Comparison of ENCODE assay signal across 23 cellular contexts in the genomic region with DNA sequence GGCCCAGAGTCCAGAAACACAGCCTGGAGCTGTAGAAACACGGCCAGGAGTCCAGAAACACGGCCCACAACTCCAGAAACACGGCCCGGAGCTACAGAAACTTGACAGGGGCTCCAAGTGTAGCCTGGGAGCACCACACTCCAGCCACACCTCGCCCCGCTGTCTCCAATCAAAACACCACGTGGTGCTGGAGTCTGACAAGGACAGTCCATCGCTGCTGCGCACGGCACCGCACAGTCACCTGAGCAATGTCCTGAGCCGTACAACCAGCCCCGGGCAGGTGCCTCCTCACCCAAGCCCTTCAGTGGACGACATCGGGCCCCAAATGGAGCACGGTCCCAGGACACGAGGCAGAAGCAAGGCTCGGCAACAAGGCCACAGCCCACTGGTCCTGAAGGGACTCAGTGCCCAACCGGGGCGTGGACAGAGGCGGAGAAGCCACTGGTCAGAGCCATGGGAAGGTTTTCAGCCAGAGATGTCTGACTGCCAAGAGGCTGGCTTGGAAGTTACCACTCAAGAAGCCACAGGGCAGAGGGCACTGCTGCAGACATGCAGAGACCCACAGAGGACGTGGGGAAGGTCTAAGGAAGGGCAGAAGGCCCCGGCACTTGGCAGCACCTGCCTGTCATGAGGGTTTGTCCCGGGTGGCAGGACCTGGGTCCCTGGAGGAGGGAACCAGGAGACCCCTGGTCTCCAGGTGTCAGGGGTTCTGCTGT. TPM values are rescaled to one million over a fixed set of nuclear protein-coding genes. Genes with fewer than 3 reads are reported as not detected.
A peak's percentile ranks its signal among the peaks of the same experiment; 100 is the strongest.
DNase-seq lines count a peak whose midpoint lies in the region; ATAC-seq, FAIRE-seq and TF ChIP-seq lines count a peak whose summit lies in the region.
"Had no signal": no experiment of that assay in that cellular context is flagged by ENCODE, and none has a peak within 500 bp of the region (broad histone marks: within the 10 kb centered on the region; RNA-seq: fewer than 3 reads in every experiment).

No MANE protein-coding gene starts in this region.

- TF ChIP-seq POLR2A in GM12891 (IDR thresholded peaks at IDR 0.05; ENCODE audit: low read depth, low read length) (no peak), H54 (IDR thresholded peaks at IDR 0.05; ENCODE audit: low read depth, low read length) (no peak)

- peak; percentile 5 for FAIRE-seq in GM12891 (lab: Jason Lieb, UNC)
- FAIRE-seq in H54 (lab: Jason Lieb, UNC), result no peak
- FAIRE-seq: astrocyte, G401.6 had no signal

- no peak for ATAC-seq in HG02763 (IDR thresholded peaks at IDR 0.05; ENCODE audit: unreplicated experiment)

- H3K27ac ChIP-seq in caudate nucleus (ENCODE audit: low read depth, low read length), result peak overlapping the region; percentile 58
- H3K27ac ChIP-seq: colonic mucosa, GM23248, testis had no signal

- DNase-seq in GM12891 (ENCODE audit: insufficient read length, low spot score) (no peak), caudate nucleus (lab: John Stamatoyannopoulos, UW) (no peak), islet precursor cell (peak; percentile 45), skeletal muscle cell (ENCODE audit: low read depth) (no peak), H54 (ENCODE audit: insufficient read length, low spot score) (no peak), NCI-H82 (lab: John Stamatoyannopoulos, UW) (no peak)
- DNase-seq in effector CD4-positive, alpha-beta T cell, result no peak
- DNase-seq: activated CD4-positive, alpha-beta T cell treated with anti-CD3 and anti-CD28 coated beads for 1 hour; activated T-cell treated with anti-CD3 and anti-CD28 coated beads, Interleukin-2, amount 50 U/mL, for 48 hours; colonic mucosa; DMS 273 treated with DMSO at 0.1 percent for 48 hours; GM23248; left colon; MG63; NCI-H1436; NCI-H2171; NCI-H526; SW 1271; testis had no signal

- H3K4me3 ChIP-seq in skeletal muscle cell (ENCODE audit: low read depth, low read length), result peak overlapping the region; percentile 37
- H3K4me3 ChIP-seq: colonic mucosa, GM23248, MG63, mucosa of descending colon, testis had no signal

TF ChIP-seq in GM12891, 5 proteins besides CTCF, POLR2A, EP300 and RAD21:
- TF ChIP-seq TAF1 (IDR thresholded peaks at IDR 0.05; ENCODE audit: low read depth, low read length) (no peak), POLR2AphosphoS5 (IDR thresholded peaks at IDR 0.05; ENCODE audit: low read depth, low read length) (peak; percentile 12; the same call in 1 of the 2 replicates), POU2F2 (IDR thresholded peaks at IDR 0.05; ENCODE audit: low read depth, low read length) (no peak)

RNA-seq across cellular contexts. Expression of gene PLPP2, which starts 19.7 kb away (rescaled TPM):
- polyA plus RNA-seq in GM12891 (2012; ENCODE audit: low read depth, missing spikeins), result 0.18 TPM

RNA-seq across cellular contexts. Expression of gene MIER2, which starts 33.7 kb away (rescaled TPM):
- polyA plus RNA-seq in GM12891 (2012; ENCODE audit: low read depth, missing spikeins), result 18.6 TPM
